11 cellular contexts compared by ENCODE assay signal in the genomic region with DNA sequence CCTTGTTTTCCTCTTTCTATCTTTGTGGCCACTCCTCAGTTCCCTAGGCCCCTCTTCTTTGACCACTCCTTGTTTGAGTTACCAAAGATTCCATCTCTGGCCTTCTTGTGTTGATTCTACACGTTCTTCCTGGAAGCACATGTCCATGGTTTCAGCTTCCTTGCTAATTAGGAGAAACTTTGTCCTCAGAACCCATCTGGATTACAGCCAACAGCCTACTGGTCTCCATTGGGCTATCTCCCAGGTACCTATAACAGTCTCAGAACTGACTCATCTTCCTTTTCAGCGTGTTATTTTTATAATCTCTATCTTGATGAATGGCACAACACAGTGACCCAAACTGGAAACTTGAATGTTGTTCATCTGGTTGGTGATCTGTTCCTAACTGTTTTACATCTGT. TPM values are rescaled to one million over a fixed set of nuclear protein-coding genes. Genes with fewer than 3 reads are reported as not detected.
DNase-seq lines count a peak whose midpoint lies in the region; ATAC-seq and TF ChIP-seq lines count a peak whose summit lies in the region.
"Had no signal": no experiment of that assay in that cellular context is flagged by ENCODE, and none has a peak within 500 bp of the region (broad histone marks: within the 10 kb centered on the region; RNA-seq: fewer than 3 reads in every experiment).

No MANE protein-coding gene starts in this region.

- TF ChIP-seq CTCF in osteoblast (IDR thresholded peaks at IDR 0.05; ENCODE audit: extremely low read depth, low read depth, low read length): no peak

- H3K4me3 ChIP-seq in osteoblast (ENCODE audit: insufficient read depth, low read length): no peak overlapping the region

- peaks cover 44% of the 10 kb centered on the region for H4K20me1 ChIP-seq in osteoblast (ENCODE audit: insufficient read depth, low read length)

- no peak overlapping the region for H3K4me3 Mint-ChIP-seq in T-helper 2 cell treated with Interferon-gamma antibody and Interleukin-4, amounts not matched to agents 5 μg/mL and 100 μg/mL, for 36 hours
- peak overlapping the region; percentile 7 for H3K4me3 Mint-ChIP-seq in central memory CD8-positive, alpha-beta T cell

- H3K27me3 Mint-ChIP-seq in T-helper 2 cell treated with Interferon-gamma antibody and Interleukin-4, amounts not matched to agents 5 μg/mL and 100 μg/mL, for 36 hours (ENCODE audit: low read depth): no peaks in the 10 kb centered on the region
- no peaks in the 10 kb centered on the region for H3K27me3 Mint-ChIP-seq in central memory CD8-positive, alpha-beta T cell

- H3K4me1 Mint-ChIP-seq in T-helper 2 cell treated with Interferon-gamma antibody and Interleukin-4, amounts not matched to agents 5 μg/mL and 100 μg/mL, for 36 hours (ENCODE audit: low read depth): peaks cover 33% of the 10 kb centered on the region
- H3K4me1 Mint-ChIP-seq in central memory CD8-positive, alpha-beta T cell: peaks cover 54% of the 10 kb centered on the region

- H3K27ac ChIP-seq in osteoblast (ENCODE audit: low read depth, low read length): no peak overlapping the region

- no peaks in the 10 kb centered on the region for H3K27me3 ChIP-seq in osteoblast (ENCODE audit: insufficient read depth, low read length)

- peak overlapping the region; percentile 9 for H3K27ac Mint-ChIP-seq in T-helper 2 cell treated with Interferon-gamma antibody and Interleukin-4, amounts not matched to agents 5 μg/mL and 100 μg/mL, for 36 hours
- peak overlapping the region; percentile 10 for H3K27ac Mint-ChIP-seq in central memory CD8-positive, alpha-beta T cell (ENCODE audit: low read depth)

- H3K4me2 ChIP-seq in osteoblast (ENCODE audit: insufficient read depth, low read length): peak overlapping the region; percentile 0

- DNase-seq in T-helper 2 cell treated with Interferon-gamma antibody and Interleukin-4, amounts not matched to agents 5 μg/mL and 100 μg/mL, for 36 hours (ENCODE audit: low spot score): no peak
- DNase-seq in T-helper 2 cell: no peak
- DNase-seq in NCI-H69 (lab: John Stamatoyannopoulos, UW): peak; percentile 9
- DNase-seq in central memory CD8-positive, alpha-beta T cell (ENCODE audit: low spot score in 2 of 2): no peak
- DNase-seq in osteoblast (ENCODE audit: insufficient read length, low spot score, missing footprints): peak; percentile 58
- DNase-seq in stimulated activated CD4-positive, alpha-beta T cell treated with anti-CD3 and anti-CD28 coated beads, Interleukin-4, amount 100 ng/mL, for 24 hours: no peak
- DNase-seq in AG08396 (ENCODE audit: low spot score): no peak
- DNase-seq: DND-41, NCI-H1436 treated with DMSO at 0.1 percent for 48 hours, right cardiac atrium had no signal

- H3K9me3 Mint-ChIP-seq in T-helper 2 cell treated with Interferon-gamma antibody and Interleukin-4, amounts not matched to agents 5 μg/mL and 100 μg/mL, for 36 hours: peaks cover 8% of the 10 kb centered on the region
- H3K9me3 Mint-ChIP-seq in central memory CD8-positive, alpha-beta T cell: no peaks in the 10 kb centered on the region

- H3K9me3 ChIP-seq in osteoblast (ENCODE audit: low read depth, low read length): no peaks in the 10 kb centered on the region

- peaks cover 28% of the 10 kb centered on the region for H3K36me3 Mint-ChIP-seq in T-helper 2 cell treated with Interferon-gamma antibody and Interleukin-4, amounts not matched to agents 5 μg/mL and 100 μg/mL, for 36 hours (ENCODE audit: low read depth)
- H3K36me3 Mint-ChIP-seq in central memory CD8-positive, alpha-beta T cell (ENCODE audit: insufficient read depth): peaks cover 2% of the 10 kb centered on the region

- ATAC-seq in central memory CD8-positive, alpha-beta T cell (replicated peaks; ENCODE audit: extremely low read depth, poor library complexity, severe bottlenecking): no peak
- no peak for ATAC-seq in GM19351 (IDR thresholded peaks at IDR 0.05; ENCODE audit: unreplicated experiment)
- ATAC-seq: right cardiac atrium had no signal

- H2AFZ ChIP-seq in osteoblast (ENCODE audit: low read length): no peak overlapping the region

- H3K36me3 ChIP-seq in osteoblast (ENCODE audit: insufficient read depth, low read length): no peaks in the 10 kb centered on the region

- peaks cover 9% of the 10 kb centered on the region for H3K4me1 ChIP-seq in osteoblast (ENCODE audit: insufficient read depth, low read length)

- peaks cover 77% of the 10 kb centered on the region for H3K79me2 ChIP-seq in osteoblast (ENCODE audit: insufficient read depth, low read length)

RNA-seq across cellular contexts. Expression of a gene that starts 17.5 kb away (rescaled TPM):
- total RNA-seq in osteoblast: 44.2 and 51.0 TPM in 2 replicates

RNA-seq across cellular contexts. Expression of a gene that starts 50.2 kb away (rescaled TPM):
- 36.2 and 40.1 TPM in 2 replicates for total RNA-seq in osteoblast

RNA-seq across cellular contexts. Expression of a gene that starts 50.3 kb away (rescaled TPM):
- total RNA-seq in osteoblast: 21.5 and 24.2 TPM in 2 replicates

Comparison
In these comparisons a context has a peak if more than half of its experiments do, and no peak if none do; other contexts are left out.
1. DNase-seq: peak in NCI-H69 (single experiment) and osteoblast (single experiment); none in T-helper 2 cell treated with Interferon-gamma antibody and Interleukin-4, amounts not matched to agents 5 μg/mL and 100 μg/mL, for 36 hours (single experiment), T-helper 2 cell (0 of 5), central memory CD8-positive, alpha-beta T cell (0 of 2), stimulated activated CD4-positive, alpha-beta T cell treated with anti-CD3 and anti-CD28 coated beads, Interleukin-4, amount 100 ng/mL, for 24 hours (single experiment) and AG08396 (single experiment).